In genomic region chr18:55778731-55779460, GRCh38 we compare ENCODE assay signal across 8 cellular contexts.
A peak's percentile ranks its signal among the peaks of the same experiment; 100 is the strongest.
DNase-seq lines count a peak whose midpoint lies in the region; ATAC-seq and TF ChIP-seq lines count a peak whose summit lies in the region.

No MANE protein-coding gene starts in this region.

- no peaks in the 10 kb centered on the region for H3K36me3 Mint-ChIP-seq in activated CD8-positive, alpha-beta T cell treated with anti-CD3 and anti-CD28 coated beads for 36 hours (ENCODE audit: low read depth)

- 17% methylated on average over 10 of the region's 10 CpGs for WGBS in hepatocyte (ENCODE audit: low lambda C conversion rate, missing lambda C conversion rate)
- 13% methylated on average over 10 of the region's 10 CpGs for WGBS in smooth muscle cell (ENCODE audit: low lambda C conversion rate)

- H3F3A ChIP-seq in smooth muscle cell (ENCODE audit: low read depth), result no peaks in the 10 kb centered on the region

- intact Hi-C loops in activated CD8-positive, alpha-beta T cell treated with anti-CD3 and anti-CD28 coated beads for 36 hours (cut with micrococcal nuclease), result no loop called here

- H3K79me2 ChIP-seq in hepatocyte (no peaks in the 10 kb centered on the region), smooth muscle cell (ENCODE audit: low read depth) (no peaks in the 10 kb centered on the region)

- TF ChIP-seq CTCF in activated CD8-positive, alpha-beta T cell treated with anti-CD3 and anti-CD28 coated beads for 36 hours (IDR thresholded peaks at IDR 0.05), result no peak
- no peak for TF ChIP-seq CTCF in hepatocyte (IDR thresholded peaks at IDR 0.05; ENCODE audit: poor library complexity)
- no peak for TF ChIP-seq CTCF in smooth muscle cell (IDR thresholded peaks at IDR 0.05; ENCODE audit: borderline replicate concordance, insufficient read depth, poor library complexity, severe bottlenecking)

- H3K36me3 ChIP-seq in hepatocyte (replicated peaks; ENCODE audit: insufficient read depth, low read depth), result no peaks in the 10 kb centered on the region
- H3K36me3 ChIP-seq in smooth muscle cell (ENCODE audit: low read depth), result no peaks in the 10 kb centered on the region

- peak overlapping the region; percentile 50 for H2AFZ ChIP-seq in hepatocyte
- peak overlapping the region; percentile 95 for H2AFZ ChIP-seq in smooth muscle cell (ENCODE audit: low read depth)

- H3K27me3 ChIP-seq in hepatocyte (peaks cover 45% of the 10 kb centered on the region), smooth muscle cell (ENCODE audit: low read depth) (no peaks in the 10 kb centered on the region)

- peak overlapping the region; percentile 42 for H3K4me3 Mint-ChIP-seq in activated CD8-positive, alpha-beta T cell treated with anti-CD3 and anti-CD28 coated beads for 36 hours

- H3K27ac Mint-ChIP-seq in activated CD8-positive, alpha-beta T cell treated with anti-CD3 and anti-CD28 coated beads for 36 hours, result no peak overlapping the region

- H3K27ac ChIP-seq in hepatocyte, result no peak overlapping the region
- peak overlapping the region; percentile 15 for H3K27ac ChIP-seq in smooth muscle cell (ENCODE audit: low read depth)

- DNase-seq in G401 (ENCODE audit: low spot score) (peak; percentile 36), KBM-7 (peak; percentile 77), hepatocyte (ENCODE audit: low spot score) (no peak), smooth muscle cell (lab: John Stamatoyannopoulos, UW; ENCODE audit: unreplicated experiment) (no peak), NCI-H1694 treated with DMSO at 0.1 percent for 48 hours (lab: John Stamatoyannopoulos, UW) (no peak)
- no peak for DNase-seq in activated CD8-positive, alpha-beta T cell treated with anti-CD3 and anti-CD28 coated beads for 36 hours

- H3K9me3 ChIP-seq in hepatocyte (ENCODE audit: low read depth) (no peaks in the 10 kb centered on the region), smooth muscle cell (replicated peaks; ENCODE audit: low read depth) (no peaks in the 10 kb centered on the region)

- in situ Hi-C loops in G401 (cut with HindIII; ENCODE audit: low sequenced_read_pairs), result no loop called here
- in situ Hi-C loops in KBM-7 (cut with MboI; ENCODE audit: low pct_unique_long_range_greater_than_20kb, low sequenced_read_pairs), result loop anchor here (25.0 kb wide), 1 partner anchor 367 kb away; no protein-coding TSS in a partner anchor

- H3K4me2 ChIP-seq in hepatocyte (peak overlapping the region; percentile 95), smooth muscle cell (peak overlapping the region; percentile 94)

- H3K4me1 Mint-ChIP-seq in activated CD8-positive, alpha-beta T cell treated with anti-CD3 and anti-CD28 coated beads for 36 hours (ENCODE audit: low read depth), result peaks cover 15% of the 10 kb centered on the region

- H3K9ac ChIP-seq in smooth muscle cell (ENCODE audit: low read depth), result peak overlapping the region; percentile 35

- no peaks in the 10 kb centered on the region for H3K9me2 ChIP-seq in hepatocyte (replicated peaks; ENCODE audit: insufficient read depth)

- H3K27me3 Mint-ChIP-seq in activated CD8-positive, alpha-beta T cell treated with anti-CD3 and anti-CD28 coated beads for 36 hours, result peaks cover 42% of the 10 kb centered on the region

- H3K9me3 Mint-ChIP-seq in activated CD8-positive, alpha-beta T cell treated with anti-CD3 and anti-CD28 coated beads for 36 hours, result no peaks in the 10 kb centered on the region

- H3K4me1 ChIP-seq in hepatocyte (ENCODE audit: insufficient read depth) (no peaks in the 10 kb centered on the region), smooth muscle cell (ENCODE audit: low read depth) (peaks cover 35% of the 10 kb centered on the region)

- H3K4me3 ChIP-seq in hepatocyte (peak overlapping the region; percentile 48), smooth muscle cell (peak overlapping the region; percentile 64)

- peak; percentile 47 for ATAC-seq in activated CD8-positive, alpha-beta T cell treated with anti-CD3 and anti-CD28 coated beads for 36 hours
- no peak for ATAC-seq in GM18861 (IDR thresholded peaks at IDR 0.05; ENCODE audit: unreplicated experiment)
- no peak for ATAC-seq in GM19324 (IDR thresholded peaks at IDR 0.05; ENCODE audit: low FRiP score, unreplicated experiment)

- CTCF ChIA-PET in activated CD8-positive, alpha-beta T cell treated with anti-CD3 and anti-CD28 coated beads for 36 hours (lab: Charles Lee), result interaction anchor here (0.7 kb wide), 1 partner anchor 18 kb away, joined by 3 read pairs; no protein-coding TSS in a partner anchor

- POLR2A ChIA-PET in activated CD8-positive, alpha-beta T cell treated with anti-CD3 and anti-CD28 coated beads for 36 hours (lab: Charles Lee), result no interaction called here

- H4K20me1 ChIP-seq in hepatocyte (ENCODE audit: insufficient read depth, poor library complexity, severe bottlenecking) (no peaks in the 10 kb centered on the region), smooth muscle cell (ENCODE audit: low read depth) (no peaks in the 10 kb centered on the region)

Comparison
In these comparisons a context has a peak if more than half of its experiments do, and no peak if none do; other contexts are left out.
1. DNase-seq: peak in G401 (single experiment) and KBM-7 (single experiment); none in activated CD8-positive, alpha-beta T cell treated with anti-CD3 and anti-CD28 coated beads for 36 hours (single experiment), hepatocyte (single experiment), smooth muscle cell (single experiment) and NCI-H1694 treated with DMSO at 0.1 percent for 48 hours (single experiment).